In genomic region chr3:137032465-137033120, GRCh38 we compare ENCODE assay signal across 8 cellular contexts.
DNase-seq lines count a peak whose midpoint lies in the region; ATAC-seq and TF ChIP-seq lines count a peak whose summit lies in the region.

No MANE protein-coding gene starts in this region.

- H3K9me3 ChIP-seq in A673 (ENCODE audit: low read depth, low read length, poor library complexity, severe bottlenecking), result no peaks in the 10 kb centered on the region

- peaks cover 22% of the 10 kb centered on the region for H3K27me3 Mint-ChIP-seq in activated CD4-positive, alpha-beta T cell treated with anti-CD3 and anti-CD28 coated beads for 36 hours

- H3K4me3 Mint-ChIP-seq in activated CD4-positive, alpha-beta T cell treated with anti-CD3 and anti-CD28 coated beads for 36 hours, result peak overlapping the region; percentile 54

- no peak overlapping the region for H3K27ac Mint-ChIP-seq in activated CD4-positive, alpha-beta T cell treated with anti-CD3 and anti-CD28 coated beads for 36 hours

- no peaks in the 10 kb centered on the region for H3K36me3 ChIP-seq in A673 (ENCODE audit: insufficient read depth, low read length, poor library complexity, severe bottlenecking)

- peak; percentile 94 for TF ChIP-seq CTCF in A673 (conservative IDR thresholded peaks at IDR 0.05; ENCODE audit: low read depth, low read length)
- peak; percentile 92 for TF ChIP-seq CTCF in coronary artery (IDR thresholded peaks at IDR 0.05)

- H3K36me3 Mint-ChIP-seq in activated CD4-positive, alpha-beta T cell treated with anti-CD3 and anti-CD28 coated beads for 36 hours (ENCODE audit: low read depth), result no peaks in the 10 kb centered on the region

- peak; percentile 89 for DNase-seq in A673 (ENCODE audit: low spot score)
- peak; percentile 77 for DNase-seq in NCI-H2196 treated with DMSO at 0.1 percent for 48 hours (lab: John Stamatoyannopoulos, UW; ENCODE audit: unreplicated experiment)
- peak; percentile 92 for DNase-seq in activated CD4-positive, alpha-beta T cell treated with anti-CD3 and anti-CD28 coated beads for 36 hours
- peak; percentile 88 for DNase-seq in coronary artery (ENCODE audit: low spot score)
- peak; percentile 87 for DNase-seq in left lobe of liver (ENCODE audit: low spot score)
- DNase-seq in stimulated activated CD4-positive, alpha-beta T cell treated with anti-CD3 and anti-CD28 coated beads, Interleukin-2, amount 100 ng/mL, for 4 hours (ENCODE audit: low read depth), result peak; percentile 57

- CTCF ChIA-PET in A673 (lab: Charles Lee), result interaction anchor here (0.8 to 0.9 kb wide), 6 partner anchors 16 to 961 kb away, joined by 3 to 4 read pairs (median 4); no protein-coding TSS in a partner anchor
- CTCF ChIA-PET in activated CD4-positive, alpha-beta T cell treated with anti-CD3 and anti-CD28 coated beads for 36 hours (lab: Charles Lee), result interaction anchor here (0.5 to 3.0 kb wide), 35 partner anchors 9 to 972 kb away, joined by 3 to 22 read pairs (median 4); partner anchors contain the start of gene STAG1

- ATAC-seq in GM18519 (IDR thresholded peaks at IDR 0.05; ENCODE audit: low FRiP score, unreplicated experiment) (peak; percentile 67), HG03103 (IDR thresholded peaks at IDR 0.05; ENCODE audit: low read depth, unreplicated experiment) (peak; percentile 76), left lobe of liver (peak; percentile 98)
- ATAC-seq in activated CD4-positive, alpha-beta T cell treated with anti-CD3 and anti-CD28 coated beads for 36 hours, result peak; percentile 93

- no TSS peak for BruUV-seq in A673 (replicated peaks; lab: Mats Ljungman, UMichigan)

- peaks cover 3% of the 10 kb centered on the region for H3K4me1 ChIP-seq in A673 (ENCODE audit: insufficient read depth, low read length, poor library complexity, severe bottlenecking)

- H3K27me3 ChIP-seq in A673 (replicated peaks; ENCODE audit: insufficient read depth, low read depth, low read length, poor library complexity), result no peaks in the 10 kb centered on the region

- intact Hi-C loops in A673 (cut with micrococcal nuclease; ENCODE audit: unreplicated experiment), result loop anchor here (5.0 to 10.0 kb wide), 2 partner anchors 942 to 955 kb away; no protein-coding TSS in a partner anchor
- intact Hi-C loops in activated CD4-positive, alpha-beta T cell treated with anti-CD3 and anti-CD28 coated beads for 36 hours (cut with DNase I, micrococcal nuclease), result loop anchor here (1.0 to 5.0 kb wide), 6 partner anchors 70 to 957 kb away; no protein-coding TSS in a partner anchor

- peak overlapping the region; percentile 42 for H3K4me3 ChIP-seq in A673 (ENCODE audit: low read depth, low read length, poor library complexity, severe bottlenecking)
- peak overlapping the region; percentile 70 for H3K4me3 ChIP-seq in coronary artery

- H3K4me1 Mint-ChIP-seq in activated CD4-positive, alpha-beta T cell treated with anti-CD3 and anti-CD28 coated beads for 36 hours, result peaks cover 7% of the 10 kb centered on the region

- H3K27ac ChIP-seq in A673 (ENCODE audit: low read depth, low read length, poor library complexity, severe bottlenecking), result no peak overlapping the region
- no peak overlapping the region for H3K27ac ChIP-seq in coronary artery

- no peaks in the 10 kb centered on the region for H3K9me3 Mint-ChIP-seq in activated CD4-positive, alpha-beta T cell treated with anti-CD3 and anti-CD28 coated beads for 36 hours (ENCODE audit: low read depth)

- POLR2A ChIA-PET in A673 (lab: Charles Lee; ENCODE audit: low non-redundant PET), result interaction anchor here (0.5 kb wide), 1 partner anchor 486 kb away, joined by 4 read pairs; no protein-coding TSS in a partner anchor
- POLR2A ChIA-PET in activated CD4-positive, alpha-beta T cell treated with anti-CD3 and anti-CD28 coated beads for 36 hours (lab: Charles Lee), result interaction anchor here (0.7 kb wide), 1 partner anchor 672 kb away, joined by 4 read pairs; no protein-coding TSS in a partner anchor
